Comparison of ENCODE assay signal across 2 cellular contexts in the genomic region with DNA sequence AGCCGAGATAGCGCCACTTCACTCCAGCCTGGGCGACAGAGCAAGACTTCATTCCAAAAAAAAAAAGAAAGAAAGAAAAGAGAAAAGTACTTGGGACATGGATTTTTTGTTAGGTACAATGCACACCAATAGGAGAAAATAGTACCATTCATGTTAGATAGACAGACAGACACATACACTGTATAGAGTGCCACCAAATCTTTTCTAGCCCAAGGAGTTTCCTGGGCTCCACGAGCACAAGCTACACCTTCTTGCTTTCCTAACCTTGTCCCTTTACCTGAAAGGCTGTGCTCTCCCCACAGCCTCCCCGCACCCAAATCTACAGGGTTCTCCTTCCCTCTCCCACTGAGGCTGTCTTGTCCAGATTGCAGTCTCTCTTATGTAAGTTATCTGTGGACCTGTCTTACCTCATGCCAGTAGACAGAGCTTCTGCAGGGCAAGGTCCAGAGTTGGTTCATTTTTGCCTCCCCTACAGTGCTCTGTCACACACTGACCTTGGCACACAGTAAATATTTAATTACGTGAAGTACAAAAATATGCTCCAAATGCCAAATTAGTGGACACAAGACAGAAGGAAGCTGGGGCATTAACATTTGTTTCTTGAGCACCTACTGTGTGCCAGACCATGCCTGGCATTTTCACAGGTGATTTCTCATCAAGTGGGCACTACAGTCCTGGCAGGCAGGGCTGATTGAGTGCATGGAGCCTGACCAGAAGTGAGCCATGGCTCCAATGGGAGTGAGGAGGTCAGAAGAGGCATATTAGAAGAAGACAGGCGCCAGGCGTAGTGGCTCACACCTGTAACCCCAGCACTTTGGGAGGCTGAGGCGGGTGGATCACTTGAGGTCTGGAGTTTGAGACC.
TF ChIP-seq lines count a peak whose summit lies in the region.

No MANE protein-coding gene starts in this region.

TF ChIP-seq in K562, 482 proteins besides CTCF, POLR2A, EP300 and RAD21:
- TF ChIP-seq MXI1 (IDR thresholded peaks at IDR 0.05; ENCODE audit: low read depth, low read length) (no peak), SIRT6 (IDR thresholded peaks at IDR 0.05; ENCODE audit: low read depth, low read length) (no peak), KAT7 (CRISPR knock-in tag; IDR thresholded peaks at IDR 0.05; ENCODE audit: borderline replicate concordance) (no peak), ZKSCAN1 (IDR thresholded peaks at IDR 0.05; ENCODE audit: low read depth, low read length) (peak; percentile 73)
TF ChIP-seq in K562: peak in this region for 1.

TF ChIP-seq in liver, 16 proteins besides CTCF, POLR2A, EP300 and RAD21:
- peak; percentile 64 for TF ChIP-seq YY1 (IDR thresholded peaks at IDR 0.05)
- peak; percentile 40 to 96 for TF ChIP-seq JUND (IDR thresholded peaks at IDR 0.05)
- no peak for TF ChIP-seq NR2F2 (IDR thresholded peaks at IDR 0.05)
- TF ChIP-seq, protein P1, sequence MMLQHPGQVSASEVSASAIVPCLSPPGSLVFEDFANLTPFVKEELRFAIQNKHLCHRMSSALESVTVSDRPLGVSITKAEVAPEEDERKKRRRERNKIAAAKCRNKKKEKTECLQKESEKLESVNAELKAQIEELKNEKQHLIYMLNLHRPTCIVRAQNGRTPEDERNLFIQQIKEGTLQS (IDR thresholded peaks at IDR 0.05): peak; percentile 61
- peak; percentile 80 for TF ChIP-seq REST (IDR thresholded peaks at IDR 0.05)
- TF ChIP-seq HNF4A (conservative IDR thresholded peaks at IDR 0.05): peak; percentile 97 to 99
- peak; percentile 88 for TF ChIP-seq SP1 (IDR thresholded peaks at IDR 0.05)
- TF ChIP-seq, protein P2, sequence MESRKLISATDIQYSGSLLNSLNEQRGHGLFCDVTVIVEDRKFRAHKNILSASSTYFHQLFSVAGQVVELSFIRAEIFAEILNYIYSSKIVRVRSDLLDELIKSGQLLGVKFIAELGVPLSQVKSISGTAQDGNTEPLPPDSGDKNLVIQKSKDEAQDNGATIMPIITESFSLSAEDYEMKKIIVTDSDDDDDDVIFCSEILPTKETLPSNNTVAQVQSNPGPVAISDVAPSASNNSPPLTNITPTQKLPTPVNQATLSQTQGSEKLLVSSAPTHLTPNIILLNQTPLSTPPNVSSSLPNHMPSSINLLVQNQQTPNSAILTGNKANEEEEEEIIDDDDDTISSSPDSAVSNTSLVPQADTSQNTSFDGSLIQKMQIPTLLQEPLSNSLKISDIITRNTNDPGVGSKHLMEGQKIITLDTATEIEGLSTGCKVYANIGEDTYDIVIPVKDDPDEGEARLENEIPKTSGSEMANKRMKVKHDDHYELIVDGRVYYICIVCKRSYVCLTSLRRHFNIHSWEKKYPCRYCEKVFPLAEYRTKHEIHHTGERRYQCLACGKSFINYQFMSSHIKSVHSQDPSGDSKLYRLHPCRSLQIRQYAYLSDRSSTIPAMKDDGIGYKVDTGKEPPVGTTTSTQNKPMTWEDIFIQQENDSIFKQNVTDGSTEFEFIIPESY (IDR thresholded peaks at IDR 0.05): peak; percentile 73
- no peak for TF ChIP-seq GABPA (IDR thresholded peaks at IDR 0.05 in 1 of 2, conservative IDR thresholded peaks at IDR 0.05 in 1 of 2)
- TF ChIP-seq FOXA1 (IDR thresholded peaks at IDR 0.05): peak; percentile 68
- TF ChIP-seq TAF1 (conservative IDR thresholded peaks at IDR 0.05): no peak
- peak; percentile 72 for TF ChIP-seq FOXA2 (IDR thresholded peaks at IDR 0.05)
- peak; percentile 76 to 97 for TF ChIP-seq RXRA (IDR thresholded peaks at IDR 0.05)
- peak in 1 of 2 donors; percentile 58 for TF ChIP-seq EGR1 (IDR thresholded peaks at IDR 0.05; ENCODE audit: low read depth in 2 of 2)
- peak; percentile 89 for TF ChIP-seq HNF4G (IDR thresholded peaks at IDR 0.05)
- TF ChIP-seq, protein P3, sequence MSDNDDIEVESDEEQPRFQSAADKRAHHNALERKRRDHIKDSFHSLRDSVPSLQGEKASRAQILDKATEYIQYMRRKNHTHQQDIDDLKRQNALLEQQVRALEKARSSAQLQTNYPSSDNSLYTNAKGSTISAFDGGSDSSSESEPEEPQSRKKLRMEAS (IDR thresholded peaks at IDR 0.05): peak; percentile 81
TF ChIP-seq in liver: peak in this region for 13.
